In genomic region chr6:52868899-52869298, GRCh38 we compare ENCODE assay signal across 4 cellular contexts. TPM values are rescaled to one million over a fixed set of nuclear protein-coding genes. Genes with fewer than 3 reads are reported as not detected.
"Had no signal": no experiment of that assay in that cellular context is flagged by ENCODE, and none has a peak within 500 bp of the region (broad histone marks: within the 10 kb centered on the region; RNA-seq: fewer than 3 reads in every experiment).

No MANE protein-coding gene starts in this region.

RNA-seq across cellular contexts. Expression of gene GSTA5, which starts 28.3 kb away (rescaled TPM):
- total RNA-seq: HFFc6, HT1080, IMR-90, K562 had no signal
- polyA plus RNA-seq: IMR-90, K562 had no signal

RNA-seq across cellular contexts. Expression of gene GSTA3, which starts 40.6 kb away (rescaled TPM):
- total RNA-seq: HFFc6, HT1080, IMR-90, K562 had no signal
- polyA plus RNA-seq: IMR-90, K562 had no signal
